Comparison of ENCODE assay signal across 21 cellular contexts in genomic region chr17:9991351-9991750, GRCh38.
DNase-seq lines count a peak whose midpoint lies in the region; ATAC-seq and TF ChIP-seq lines count a peak whose summit lies in the region.
"Had no signal": no experiment of that assay in that cellular context is flagged by ENCODE, and none has a peak within 500 bp of the region (broad histone marks: within the 10 kb centered on the region; RNA-seq: fewer than 3 reads in every experiment).

No MANE protein-coding gene starts in this region.

- H3K27me3 ChIP-seq in AG04450 (ENCODE audit: control insufficient read depth, insufficient read depth, low read length) (no peaks in the 10 kb centered on the region), suprapubic skin (no peaks in the 10 kb centered on the region)
- H3K27me3 ChIP-seq: BE2C had no signal

- no peak for TF ChIP-seq EP300 in suprapubic skin (IDR thresholded peaks at IDR 0.05)

- peaks cover 10% of the 10 kb centered on the region for H3K4me1 ChIP-seq in suprapubic skin
- H3K4me1 ChIP-seq: BE2C, Caco-2 had no signal

- POLR2A ChIA-PET in AG04450 (lab: Yijun Ruan, JAX), result no interaction called here

- no peaks in the 10 kb centered on the region for H3K9me3 Mint-ChIP-seq in effector memory CD8-positive, alpha-beta T cell

- H3K36me3 Mint-ChIP-seq in effector memory CD8-positive, alpha-beta T cell (ENCODE audit: insufficient read depth), result no peaks in the 10 kb centered on the region
- H3K36me3 Mint-ChIP-seq: CD4-positive, CD25-positive, alpha-beta regulatory T cell; CD8-positive, alpha-beta T cell had no signal

- H3K9me3 ChIP-seq in AG04450 (ENCODE audit: control insufficient read depth, insufficient read depth, low read length), result peaks cover 34% of the 10 kb centered on the region
- H3K9me3 ChIP-seq in suprapubic skin, result no peaks in the 10 kb centered on the region
- H3K9me3 ChIP-seq: BE2C, Caco-2 had no signal

- WGBS in suprapubic skin, result 100% methylated on average over 1 of the region's 7 CpGs

- DNase-seq in AG04450 (ENCODE audit: low read depth, low spot score), result no peak
- peak; percentile 62 for DNase-seq in ELF-1 (ENCODE audit: low read depth, low spot score)
- DNase-seq in islet precursor cell, result peak; percentile 75
- DNase-seq in suprapubic skin (ENCODE audit: low spot score in 2 of 2), result peak in 1 of 2 donors; percentile 27
- no peak for DNase-seq in DMS53 (lab: John Stamatoyannopoulos, UW)
- no peak for DNase-seq in effector memory CD8-positive, alpha-beta T cell
- DNase-seq: AML-193; BE2C; C1 segment of cervical spinal cord; Caco-2; CD4-positive, CD25-positive, alpha-beta regulatory T cell; CD8-positive, alpha-beta T cell; DMS153; DMS79; EL; GF-D8; GM23248; H7; HCEC 1CT had no signal

- TF ChIP-seq CTCF in AG04450 (IDR thresholded peaks at IDR 0.05; ENCODE audit: low read depth, low read length) (no peak), suprapubic skin (IDR thresholded peaks at IDR 0.05) (no peak)

- no peak for TF ChIP-seq POLR2A in suprapubic skin (IDR thresholded peaks at IDR 0.05)

- peak overlapping the region; percentile 11 for H3K27ac ChIP-seq in AG04450 (ENCODE audit: low read depth, low read length)
- peak overlapping the region; percentile 5 for H3K27ac ChIP-seq in suprapubic skin
- H3K27ac ChIP-seq: 22Rv1, GM23248 had no signal

- no peaks in the 10 kb centered on the region for H3K36me3 ChIP-seq in suprapubic skin
- H3K36me3 ChIP-seq: BE2C had no signal

- H3K27me3 Mint-ChIP-seq in effector memory CD8-positive, alpha-beta T cell, result no peaks in the 10 kb centered on the region
- H3K27me3 Mint-ChIP-seq: CD4-positive, CD25-positive, alpha-beta regulatory T cell had no signal

- H3K4me3 Mint-ChIP-seq in effector memory CD8-positive, alpha-beta T cell, result no peak overlapping the region
- H3K4me3 Mint-ChIP-seq: CD4-positive, CD25-positive, alpha-beta regulatory T cell; CD8-positive, alpha-beta T cell had no signal

- CTCF ChIA-PET in AG04450 (lab: Charles Lee), result no interaction called here

- no peak overlapping the region for H3K27ac Mint-ChIP-seq in effector memory CD8-positive, alpha-beta T cell
- H3K27ac Mint-ChIP-seq: CD4-positive, CD25-positive, alpha-beta regulatory T cell; CD8-positive, alpha-beta T cell had no signal

- no peak overlapping the region for H3K4me3 ChIP-seq in AG04450 (ENCODE audit: low read depth, low read length)
- no peak overlapping the region for H3K4me3 ChIP-seq in suprapubic skin
- H3K4me3 ChIP-seq: GM23248 had no signal

- no peak for ATAC-seq in GM18858 (IDR thresholded peaks at IDR 0.05; ENCODE audit: unreplicated experiment)
- ATAC-seq in effector memory CD8-positive, alpha-beta T cell (replicated peaks), result no peak
- ATAC-seq: CD8-positive, alpha-beta T cell had no signal

- peaks cover 11 to 13% of the 10 kb centered on the region in 2 donors for H3K4me1 Mint-ChIP-seq in effector memory CD8-positive, alpha-beta T cell (ENCODE audit: low read depth in 2 of 2)
- H3K4me1 Mint-ChIP-seq: CD4-positive, CD25-positive, alpha-beta regulatory T cell had no signal

Comparison
In these comparisons a context has a peak if more than half of its experiments do, and no peak if none do; other contexts are left out.
1. DNase-seq: peak in ELF-1 (single experiment) and islet precursor cell (single experiment); none in AG04450 (single experiment), DMS53 (single experiment) and effector memory CD8-positive, alpha-beta T cell (0 of 3).